In genomic region chr7:50335795-50336754, GRCh38 we compare ENCODE assay signal across 8 cellular contexts. TPM values are rescaled to one million over a fixed set of nuclear protein-coding genes. Genes with fewer than 3 reads are reported as not detected.
A peak's percentile ranks its signal among the peaks of the same experiment; 100 is the strongest.
DNase-seq lines count a peak whose midpoint lies in the region; ATAC-seq and TF ChIP-seq lines count a peak whose summit lies in the region.

No MANE protein-coding gene starts in this region.

- TF ChIP-seq CTCF in GM12864 (IDR thresholded peaks at IDR 0.05; ENCODE audit: low read depth, low read length, missing control alignments) (peak; percentile 21), right lobe of liver (IDR thresholded peaks at IDR 0.05) (no peak), thyroid gland (IDR thresholded peaks at IDR 0.05) (no peak)

- TF ChIP-seq POLR2A in right lobe of liver (IDR thresholded peaks at IDR 0.05) (no peak), thyroid gland (IDR thresholded peaks at IDR 0.05) (no peak)

- H3K36me3 ChIP-seq in right lobe of liver = no peaks in the 10 kb centered on the region
- no peaks in the 10 kb centered on the region for H3K36me3 ChIP-seq in thyroid gland

- no peaks in the 10 kb centered on the region for H3K4me1 ChIP-seq in right lobe of liver
- H3K4me1 ChIP-seq in thyroid gland = peaks cover 15 to 16% of the 10 kb centered on the region in 2 donors

- no peaks in the 10 kb centered on the region for H3K9me3 Mint-ChIP-seq in activated CD4-positive, alpha-beta T cell treated with anti-CD3 and anti-CD28 coated beads, Interleukin-2, amount 10 ng/mL, durations not matched to agents 24 days and 14 days

- H3K4me3 ChIP-seq in GM12864 (ENCODE audit: low read depth, low read length) (no peak overlapping the region), right lobe of liver (no peak overlapping the region), thyroid gland (replicated peaks in 1 of 3) (no peak overlapping the region)

- H3K36me3 Mint-ChIP-seq in activated CD4-positive, alpha-beta T cell treated with anti-CD3 and anti-CD28 coated beads, Interleukin-2, amount 10 ng/mL, durations not matched to agents 24 days and 14 days (ENCODE audit: low read depth) = peaks cover 43% of the 10 kb centered on the region

- H3K9me3 ChIP-seq in right lobe of liver = no peaks in the 10 kb centered on the region
- no peaks in the 10 kb centered on the region for H3K9me3 ChIP-seq in thyroid gland

- no peak for DNase-seq in GM12864 (ENCODE audit: low read depth)
- DNase-seq in activated CD4-positive, alpha-beta T cell treated with anti-CD3 and anti-CD28 coated beads, Interleukin-2, amount 10 ng/mL, durations not matched to agents 24 days and 14 days = peak; percentile 92
- DNase-seq in right lobe of liver = no peak
- DNase-seq in stimulated activated naive CD8-positive, alpha-beta T cell treated with anti-CD3 and anti-CD28 coated beads, Interleukin-15, Interleukin-2, amounts not matched to agents 100 U/mL and 50 U/mL, for 24 hours = peak; percentile 89
- no peak for DNase-seq in hepatic stellate cell (ENCODE audit: low spot score)
- no peak for DNase-seq in thyroid gland
- no peak for DNase-seq in HPDE6-E6E7 (ENCODE audit: extremely low spot score)

- no peak overlapping the region for H3K27ac Mint-ChIP-seq in activated CD4-positive, alpha-beta T cell treated with anti-CD3 and anti-CD28 coated beads, Interleukin-2, amount 10 ng/mL, durations not matched to agents 24 days and 14 days

- H3K27me3 Mint-ChIP-seq in activated CD4-positive, alpha-beta T cell treated with anti-CD3 and anti-CD28 coated beads, Interleukin-2, amount 10 ng/mL, durations not matched to agents 24 days and 14 days = no peaks in the 10 kb centered on the region

- H3K4me1 Mint-ChIP-seq in activated CD4-positive, alpha-beta T cell treated with anti-CD3 and anti-CD28 coated beads, Interleukin-2, amount 10 ng/mL, durations not matched to agents 24 days and 14 days = peaks cover 63% of the 10 kb centered on the region

- intact Hi-C loops in activated CD4-positive, alpha-beta T cell treated with anti-CD3 and anti-CD28 coated beads, Interleukin-2, amount 10 ng/mL, durations not matched to agents 24 days and 14 days (cut with micrococcal nuclease) = no loop called here
- intact Hi-C loops in right lobe of liver (cut with DNase I) (no loop called here), thyroid gland (cut with DNase I) (no loop called here)

- H3K27ac ChIP-seq in right lobe of liver (no peak overlapping the region), thyroid gland (no peak overlapping the region)

- no peak overlapping the region for H3K4me3 Mint-ChIP-seq in activated CD4-positive, alpha-beta T cell treated with anti-CD3 and anti-CD28 coated beads, Interleukin-2, amount 10 ng/mL, durations not matched to agents 24 days and 14 days

- H3K27me3 ChIP-seq in right lobe of liver = no peaks in the 10 kb centered on the region
- H3K27me3 ChIP-seq in thyroid gland = no peaks in the 10 kb centered on the region

- WGBS in right lobe of liver (ENCODE audit: insufficient coverage, low coverage, low lambda C conversion rate, missing lambda C conversion rate) = 66% methylated on average over 12 of the region's 22 CpGs
- 85 to 86% methylated on average over 17 of the region's 22 CpGs for WGBS in thyroid gland, 2 donors

- ATAC-seq in HG03439 (IDR thresholded peaks at IDR 0.05; ENCODE audit: unreplicated experiment) (peak; percentile 28), right lobe of liver (peak; percentile 33 to 40 (median 36))
- peak; percentile 53 for ATAC-seq in stimulated activated naive CD8-positive, alpha-beta T cell treated with anti-CD3 and anti-CD28 coated beads, Interleukin-15, Interleukin-2, amounts not matched to agents 100 U/mL and 50 U/mL, for 24 hours

RNA-seq across cellular contexts. Expression of gene IKZF1, which starts 31.6 kb away (rescaled TPM):
- total RNA-seq in activated CD4-positive, alpha-beta T cell treated with anti-CD3 and anti-CD28 coated beads, Interleukin-2, amount 10 ng/mL, durations not matched to agents 24 days and 14 days = 282 and 292 TPM in 2 replicates
- total RNA-seq in right lobe of liver = 1 to 10 TPM; 3.1 to 9.6 (median 5.2) TPM
- total RNA-seq in thyroid gland = 10 to 100 TPM in 1 of 4 donors, 1 to 10 TPM in 3; 8.9 to 10.5 (median 9.6) TPM

Comparison
In these comparisons a context has a peak if more than half of its experiments do, and no peak if none do; other contexts are left out.
1. DNase-seq: peak in activated CD4-positive, alpha-beta T cell treated with anti-CD3 and anti-CD28 coated beads, Interleukin-2, amount 10 ng/mL, durations not matched to agents 24 days and 14 days (single experiment) and stimulated activated naive CD8-positive, alpha-beta T cell treated with anti-CD3 and anti-CD28 coated beads, Interleukin-15, Interleukin-2, amounts not matched to agents 100 U/mL and 50 U/mL, for 24 hours (single experiment); none in GM12864 (single experiment), right lobe of liver (0 of 3), hepatic stellate cell (single experiment), thyroid gland (0 of 2) and HPDE6-E6E7 (single experiment).
2. RNA of gene IKZF1, which starts 31.6 kb away (total RNA-seq): 282 to 292 TPM in activated CD4-positive, alpha-beta T cell treated with anti-CD3 and anti-CD28 coated beads, Interleukin-2, amount 10 ng/mL, durations not matched to agents 24 days and 14 days; 8.9 to 10.5 TPM in thyroid gland and 3.1 to 9.6 TPM in right lobe of liver; every median in the first group is over 10 times any median in the second.
3. Peak in every context shown above with its lines, with median percentiles within 50 percentile points of each other: ATAC-seq.